In genomic region chr6:144468709-144469108, GRCh38 we compare ENCODE assay signal across 14 cellular contexts.
DNase-seq lines count a peak whose midpoint lies in the region; ATAC-seq, FAIRE-seq and TF ChIP-seq lines count a peak whose summit lies in the region.
"Had no signal": no experiment of that assay in that cellular context is flagged by ENCODE, and none has a peak within 500 bp of the region (broad histone marks: within the 10 kb centered on the region; RNA-seq: fewer than 3 reads in every experiment).

No MANE protein-coding gene starts in this region.

- H3K9ac ChIP-seq in K562 (ENCODE audit: insufficient read depth in 1 of 2, low read depth in 2 of 2, low read length in 2 of 2): no peak overlapping the region

- H3K4me1 ChIP-seq in K562 (replicated peaks in 1 of 2; ENCODE audit: control insufficient read depth in 2 of 2, insufficient read depth in 2 of 2, low read length in 2 of 2): peaks cover 0 to 13% of the 10 kb centered on the region in 2 experiments; a peak in 3 of 5 replicates
- H3K4me1 ChIP-seq: suprapubic skin had no signal

- ATAC-seq in K562 (no peak), GM18858 (IDR thresholded peaks at IDR 0.05; ENCODE audit: unreplicated experiment) (no peak), GM18907 (IDR thresholded peaks at IDR 0.05; ENCODE audit: unreplicated experiment) (no peak), sciatic nerve (no peak)
- no peak for ATAC-seq in stimulated activated effector memory CD8-positive, alpha-beta T cell treated with anti-CD3 and anti-CD28 coated beads, Interleukin-12 subunit alpha, Interleukin-12 subunit beta, amount 100 ng/mL, for 72 hours
- ATAC-seq: left ventricle myocardium superior had no signal

- H2AFZ ChIP-seq in K562 (ENCODE audit: low read depth, low read length): peak overlapping the region; percentile 29
- H2AFZ ChIP-seq: hepatocyte had no signal

- no peaks in the 10 kb centered on the region for H3K9me1 ChIP-seq in K562 (ENCODE audit: control insufficient read depth, insufficient read depth, low read length)

- no peaks in the 10 kb centered on the region for H3K27me3 ChIP-seq in K562 (ENCODE audit: control insufficient read depth in 2 of 2, insufficient read depth in 2 of 2, low read length in 2 of 2)
- H3K27me3 ChIP-seq: hepatocyte, suprapubic skin had no signal

- BruUV-seq in K562 (replicated peaks; lab: Mats Ljungman, UMichigan): no TSS peak

- peak overlapping the region; percentile 74 for H3K4me3 Mint-ChIP-seq in activated CD4-positive, alpha-beta T cell treated with anti-CD3 and anti-CD28 coated beads, Interleukin-2, amount 10 ng/mL, durations not matched to agents 24 days and 14 days
- peak overlapping the region; percentile 49 for H3K4me3 Mint-ChIP-seq in stimulated activated effector memory CD8-positive, alpha-beta T cell treated with anti-CD3 and anti-CD28 coated beads, Interleukin-12 subunit alpha, Interleukin-12 subunit beta, amount 100 ng/mL, for 72 hours

- H3K4me3 ChIP-seq in K562: no peak overlapping the region
- H3K4me3 ChIP-seq: hepatocyte, suprapubic skin had no signal

- no peak for TF ChIP-seq POLR2A in K562 (conservative IDR thresholded peaks at IDR 0.05)

- POLR2A ChIA-PET in K562 (lab: Yijun Ruan, JAX): no interaction called here

- no peaks in the 10 kb centered on the region for H3K9me3 Mint-ChIP-seq in activated CD4-positive, alpha-beta T cell treated with anti-CD3 and anti-CD28 coated beads, Interleukin-2, amount 10 ng/mL, durations not matched to agents 24 days and 14 days
- H3K9me3 Mint-ChIP-seq in stimulated activated effector memory CD8-positive, alpha-beta T cell treated with anti-CD3 and anti-CD28 coated beads, Interleukin-12 subunit alpha, Interleukin-12 subunit beta, amount 100 ng/mL, for 72 hours: no peaks in the 10 kb centered on the region

- TF ChIP-seq EP300 in K562 (IDR thresholded peaks at IDR 0.05; ENCODE audit: low read length): no peak

- H3K27ac Mint-ChIP-seq in activated CD4-positive, alpha-beta T cell treated with anti-CD3 and anti-CD28 coated beads, Interleukin-2, amount 10 ng/mL, durations not matched to agents 24 days and 14 days: peak overlapping the region; percentile 90
- H3K27ac Mint-ChIP-seq in stimulated activated effector memory CD8-positive, alpha-beta T cell treated with anti-CD3 and anti-CD28 coated beads, Interleukin-12 subunit alpha, Interleukin-12 subunit beta, amount 100 ng/mL, for 72 hours: peak overlapping the region; percentile 73

- peak; percentile 70 for FAIRE-seq in K562 (lab: Jason Lieb, UNC)

- peaks cover 22% of the 10 kb centered on the region for H3K4me1 Mint-ChIP-seq in activated CD4-positive, alpha-beta T cell treated with anti-CD3 and anti-CD28 coated beads, Interleukin-2, amount 10 ng/mL, durations not matched to agents 24 days and 14 days
- H3K4me1 Mint-ChIP-seq in stimulated activated effector memory CD8-positive, alpha-beta T cell treated with anti-CD3 and anti-CD28 coated beads, Interleukin-12 subunit alpha, Interleukin-12 subunit beta, amount 100 ng/mL, for 72 hours: peaks cover 29% of the 10 kb centered on the region

- 34% methylated on average over 7 of the region's 7 CpGs for WGBS in K562 (ENCODE audit: insufficient coverage, low coverage, missing lambda C conversion rate)

- no peaks in the 10 kb centered on the region for H3K9me3 ChIP-seq in K562 (replicated peaks; ENCODE audit: control insufficient read depth, insufficient read depth, low read depth, low read length)
- H3K9me3 ChIP-seq: suprapubic skin had no signal

- no peak overlapping the region for H3K4me2 ChIP-seq in K562 (ENCODE audit: insufficient read depth, low read length)
- H3K4me2 ChIP-seq: hepatocyte had no signal

- H4K20me1 ChIP-seq in K562 (replicated peaks; ENCODE audit: control insufficient read depth, insufficient read depth, low read length): no peaks in the 10 kb centered on the region

- TF ChIP-seq CTCF in K562 (IDR thresholded peaks at IDR 0.05 in 2 of 3, conservative IDR thresholded peaks at IDR 0.05 in 1 of 3; ENCODE audit: insufficient read depth in 2 of 3, low read depth in 1 of 3, low read length in 3 of 3): no peak

- no peak overlapping the region for H3K27ac ChIP-seq in K562 (ENCODE audit: extremely low read depth, low read depth, low read length)
- H3K27ac ChIP-seq: hepatocyte, suprapubic skin had no signal

- H3K36me3 Mint-ChIP-seq in activated CD4-positive, alpha-beta T cell treated with anti-CD3 and anti-CD28 coated beads, Interleukin-2, amount 10 ng/mL, durations not matched to agents 24 days and 14 days (ENCODE audit: low read depth): peaks cover 51% of the 10 kb centered on the region
- H3K36me3 Mint-ChIP-seq in stimulated activated effector memory CD8-positive, alpha-beta T cell treated with anti-CD3 and anti-CD28 coated beads, Interleukin-12 subunit alpha, Interleukin-12 subunit beta, amount 100 ng/mL, for 72 hours: peaks cover 47% of the 10 kb centered on the region

- no peaks in the 10 kb centered on the region for H3K79me2 ChIP-seq in K562 (ENCODE audit: control insufficient read depth, insufficient read depth, low read length)
- H3K79me2 ChIP-seq: hepatocyte had no signal

- TF ChIP-seq RAD21 in K562 (CRISPR knock-in tag; conservative IDR thresholded peaks at IDR 0.05 in 1 of 2, IDR thresholded peaks at IDR 0.05 in 1 of 2): no peak

- in situ Hi-C loops in K562 (cut with MboI): no loop called here

- DNase-seq in activated CD4-positive, alpha-beta T cell treated with anti-CD3 and anti-CD28 coated beads for 4 hours: peak; percentile 11 to 17
- DNase-seq in activated CD4-positive, alpha-beta T cell treated with anti-CD3 and anti-CD28 coated beads, Interleukin-2, amount 50 U/mL, for 1 hour: no peak
- DNase-seq in activated CD4-positive, alpha-beta T cell treated with anti-CD3 and anti-CD28 coated beads, Interleukin-2, amount 10 ng/mL, durations not matched to agents 24 days and 14 days: no peak
- DNase-seq in K562 (ENCODE audit: extremely low read depth in 1 of 4, low spot score in 3 of 4) (peak in 1 of 4 experiments; percentile 30), sciatic nerve (ENCODE audit: low spot score) (no peak)
- no peak for DNase-seq in stimulated activated effector memory CD8-positive, alpha-beta T cell treated with anti-CD3 and anti-CD28 coated beads, Interleukin-12 subunit alpha, Interleukin-12 subunit beta, amount 100 ng/mL, for 72 hours (ENCODE audit: low spot score in 2 of 2)
- DNase-seq: cortex of kidney, left ventricle myocardium superior, NCI-H1105, NCI-H226 had no signal

- H3K36me3 ChIP-seq in K562 (ENCODE audit: control insufficient read depth, insufficient read depth, low read length): no peaks in the 10 kb centered on the region

- H3K27me3 Mint-ChIP-seq in activated CD4-positive, alpha-beta T cell treated with anti-CD3 and anti-CD28 coated beads, Interleukin-2, amount 10 ng/mL, durations not matched to agents 24 days and 14 days: no peaks in the 10 kb centered on the region

- intact Hi-C loops in activated CD4-positive, alpha-beta T cell treated with anti-CD3 and anti-CD28 coated beads, Interleukin-2, amount 10 ng/mL, durations not matched to agents 24 days and 14 days (cut with micrococcal nuclease): loop anchor here (1.0 to 5.0 kb wide), 5 partner anchors 8 to 1626 kb away; partner anchors contain the start of gene UTRN
- intact Hi-C loops in K562 (cut with micrococcal nuclease): no loop called here
- intact Hi-C loops in sciatic nerve (cut with DNase I): no loop called here

- CTCF ChIA-PET in K562 (lab: Yijun Ruan, JAX; ENCODE audit: low intra/inter-chr PET ratio): no interaction called here

TF ChIP-seq in K562, 482 proteins besides CTCF, POLR2A, EP300 and RAD21 (continues in another document):
- peak; percentile 57 for TF ChIP-seq CBFA2T3 (IDR thresholded peaks at IDR 0.05)
- peak; percentile 50; the same call in 1 of the 2 replicates for TF ChIP-seq SOX6 (IDR thresholded peaks at IDR 0.05)
- peak; percentile 12; the same call in 1 of the 2 replicates for TF ChIP-seq STAT5A (IDR thresholded peaks at IDR 0.05; ENCODE audit: borderline replicate concordance, low read length)
- TF ChIP-seq HDAC6 (IDR thresholded peaks at IDR 0.05; ENCODE audit: low read depth, low read length): no peak
- peak; percentile 76 for TF ChIP-seq TCF3 (CRISPR knock-in tag; IDR thresholded peaks at IDR 0.05)
- no peak for TF ChIP-seq ZNF696 (CRISPR knock-in tag; conservative IDR thresholded peaks at IDR 0.05)
- no peak for TF ChIP-seq E2F1 (CRISPR knock-in tag; IDR thresholded peaks at IDR 0.05)
- TF ChIP-seq ZNF354B (CRISPR knock-in tag; IDR thresholded peaks at IDR 0.05): no peak
- TF ChIP-seq NCOR1 (IDR thresholded peaks at IDR 0.05): peak; percentile 27; the same call in 1 of the 2 replicates
- TF ChIP-seq TAL1 (IDR thresholded peaks at IDR 0.05): peak; percentile 59; the same call in 1 of the 2 replicates
- peak; percentile 73 for TF ChIP-seq TEAD4 (IDR thresholded peaks at IDR 0.05; ENCODE audit: low read length)
- TF ChIP-seq TEAD4 (CRISPR knock-in tag; IDR thresholded peaks at IDR 0.05; ENCODE audit: borderline replicate concordance): no peak
- no peak for TF ChIP-seq SRSF1 (IDR thresholded peaks at IDR 0.05; ENCODE audit: low read depth, low read length)
- peak; percentile 54 for TF ChIP-seq ARID1B (IDR thresholded peaks at IDR 0.05)
- 0 out of 2 replicates have a peak, but pooled peaks have one; percentile 7 for TF ChIP-seq GATA2 (CRISPR knock-in tag; IDR thresholded peaks at IDR 0.05)
- no peak for TF ChIP-seq CBX8 (IDR thresholded peaks at IDR 0.05; ENCODE audit: borderline replicate concordance, extremely low read depth, low read depth, low read length, poor library complexity, severe bottlenecking)

Comparison
In these comparisons a context has a peak if more than half of its experiments do, and no peak if none do; other contexts are left out.
1. DNase-seq: peak in activated CD4-positive, alpha-beta T cell treated with anti-CD3 and anti-CD28 coated beads for 4 hours (2 of 2); none in activated CD4-positive, alpha-beta T cell treated with anti-CD3 and anti-CD28 coated beads, Interleukin-2, amount 50 U/mL, for 1 hour (single experiment), activated CD4-positive, alpha-beta T cell treated with anti-CD3 and anti-CD28 coated beads, Interleukin-2, amount 10 ng/mL, durations not matched to agents 24 days and 14 days (single experiment), stimulated activated effector memory CD8-positive, alpha-beta T cell treated with anti-CD3 and anti-CD28 coated beads, Interleukin-12 subunit alpha, Interleukin-12 subunit beta, amount 100 ng/mL, for 72 hours (0 of 2) and sciatic nerve (single experiment).